In genomic region chr6:46203388-46203787, GRCh38 we compare ENCODE assay signal across 20 cellular contexts.
"Had no signal": no experiment of that assay in that cellular context is flagged by ENCODE, and none has a peak within 500 bp of the region (broad histone marks: within the 10 kb centered on the region; RNA-seq: fewer than 3 reads in every experiment).

No MANE protein-coding gene starts in this region.

- H3K4me1 ChIP-seq: foreskin keratinocyte, right atrium auricular region, tibial nerve, upper lobe of right lung, vagina had no signal

- H3K36me3 ChIP-seq: right atrium auricular region, tibial nerve, upper lobe of right lung, vagina had no signal

- DNase-seq: central memory CD4-positive, alpha-beta T cell; cortex of kidney; dorsolateral prefrontal cortex; effector CD8-positive, alpha-beta T cell; foreskin keratinocyte; head of caudate nucleus; hippocampal formation; mammary epithelial cell; natural killer cell; occipital lobe; stimulated activated CD4-positive, alpha-beta T cell treated with anti-CD3 and anti-CD28 coated beads, Interleukin-2, amount 100 ng/mL, for 48 hours; stimulated activated CD8-positive, alpha-beta memory T cell treated with anti-CD3 and anti-CD28 coated beads, Interleukin-4, amount 100 ng/mL, for 48 hours; testis; upper lobe of right lung had no signal

- H3K9me3 ChIP-seq: right atrium auricular region, testis, tibial nerve, upper lobe of right lung, vagina had no signal

- H3K27me3 ChIP-seq: dorsolateral prefrontal cortex, right atrium auricular region, testis, tibial nerve, upper lobe of right lung, vagina had no signal

- H3K4me3 ChIP-seq: dorsolateral prefrontal cortex, right atrium auricular region, smooth muscle cell, testis, tibial nerve, upper lobe of right lung, vagina had no signal

- ATAC-seq: foreskin keratinocyte; left lobe of liver; natural killer cell; stimulated activated effector memory CD8-positive, alpha-beta T cell treated with anti-CD3 and anti-CD28 coated beads, Interleukin-12 subunit alpha, Interleukin-12 subunit beta, amount 100 ng/mL, for 72 hours; upper lobe of right lung had no signal

- H3K27ac ChIP-seq: foreskin keratinocyte, right atrium auricular region, testis, tibial nerve, upper lobe of right lung, vagina had no signal

- H3K4me2 ChIP-seq: smooth muscle cell had no signal
